Comparison of ENCODE assay signal across 24 cellular contexts in genomic region chr17:72402727-72403210, GRCh38.
A peak's percentile ranks its signal among the peaks of the same experiment; 100 is the strongest.
DNase-seq lines count a peak whose midpoint lies in the region; ATAC-seq, FAIRE-seq and TF ChIP-seq lines count a peak whose summit lies in the region.
"Had no signal": no experiment of that assay in that cellular context is flagged by ENCODE, and none has a peak within 500 bp of the region (broad histone marks: within the 10 kb centered on the region; RNA-seq: fewer than 3 reads in every experiment).

No MANE protein-coding gene starts in this region.

- peak overlapping the region; percentile 20 for H3K27ac ChIP-seq in Panc1 (ENCODE audit: low read length)
- peak overlapping the region; percentile 90 for H3K27ac ChIP-seq in hepatocyte
- H3K27ac ChIP-seq: BLaER1 had no signal

- no peak overlapping the region for H2AFZ ChIP-seq in hepatocyte

- peaks cover 75% of the 10 kb centered on the region for H3K36me3 Mint-ChIP-seq in Calu3 (ENCODE audit: insufficient read depth, unreplicated experiment)
- H3K36me3 Mint-ChIP-seq: CD14-positive monocyte; CD4-positive, alpha-beta memory T cell; CD4-positive, CD25-positive, alpha-beta regulatory T cell; CD8-positive, alpha-beta memory T cell had no signal

- H3K4me3 ChIP-seq in Panc1 (ENCODE audit: low read depth in 2 of 2, low read length in 2 of 2) (no peak overlapping the region), hepatocyte (no peak overlapping the region)
- H3K4me3 ChIP-seq: BLaER1 had no signal

- BruUV-seq in Calu3 (replicated peaks; lab: Mats Ljungman, UMichigan) (no TSS peak), Panc1 (replicated peaks; lab: Mats Ljungman, UMichigan) (no TSS peak)

- H3K9me3 ChIP-seq in Panc1 (ENCODE audit: control insufficient read depth, insufficient read depth, low read depth, low read length): no peaks in the 10 kb centered on the region
- no peaks in the 10 kb centered on the region for H3K9me3 ChIP-seq in hepatocyte (ENCODE audit: low read depth)
- H3K9me3 ChIP-seq: BE2C, BLaER1 had no signal

- FAIRE-seq in HTR-8/SVneo (lab: Jason Lieb, UNC): peak; percentile 20
- FAIRE-seq: A204.1, D721Med, G401.6, GM12891, GM19239 had no signal

- DNase-seq in Calu3 (no peak), HTR-8/SVneo (ENCODE audit: insufficient read length, low spot score) (no peak), Panc1 (ENCODE audit: low read depth, low spot score) (no peak), hepatocyte (ENCODE audit: low spot score) (no peak), midbrain (lab: John Stamatoyannopoulos, UW) (no peak)
- DNase-seq: 8988T; ACHN; BE2C; C1 segment of cervical spinal cord; CD4-positive, alpha-beta memory T cell; CD4-positive, CD25-positive, alpha-beta regulatory T cell; CD8-positive, alpha-beta memory T cell; COR-L47; DMS79 treated with DMSO at 0.1 percent for 48 hours; GF-D8 had no signal

- intact Hi-C loops in Calu3 (cut with micrococcal nuclease; ENCODE audit: unreplicated experiment): no loop called here
- intact Hi-C loops in Panc1 (cut with micrococcal nuclease; ENCODE audit: unreplicated experiment): no loop called here

- H3K4me2 ChIP-seq in hepatocyte: peak overlapping the region; percentile 44
- H3K4me2 ChIP-seq: BLaER1 had no signal

- no peak for TF ChIP-seq CTCF in Calu3 (IDR thresholded peaks at IDR 0.05; ENCODE audit: unreplicated experiment)
- TF ChIP-seq CTCF in Panc1 (IDR thresholded peaks at IDR 0.05): no peak
- TF ChIP-seq CTCF in hepatocyte (IDR thresholded peaks at IDR 0.05; ENCODE audit: poor library complexity): no peak

- H3K27me3 ChIP-seq in Panc1 (ENCODE audit: control insufficient read depth, insufficient read depth, low read length): no peaks in the 10 kb centered on the region
- no peaks in the 10 kb centered on the region for H3K27me3 ChIP-seq in hepatocyte
- H3K27me3 ChIP-seq: BE2C, BLaER1 had no signal

- H3K9me2 ChIP-seq in hepatocyte (replicated peaks; ENCODE audit: insufficient read depth): no peaks in the 10 kb centered on the region

- peak overlapping the region; percentile 88 for H3K27ac Mint-ChIP-seq in Calu3 (ENCODE audit: unreplicated experiment)
- H3K27ac Mint-ChIP-seq: CD14-positive monocyte; CD4-positive, alpha-beta memory T cell; CD4-positive, CD25-positive, alpha-beta regulatory T cell; CD8-positive, alpha-beta memory T cell had no signal

- H3K9me3 Mint-ChIP-seq in Calu3 (ENCODE audit: low read depth, unreplicated experiment): peaks cover 2% of the 10 kb centered on the region

- H3K4me3 Mint-ChIP-seq in Calu3 (ENCODE audit: low read depth, unreplicated experiment): no peak overlapping the region
- H3K4me3 Mint-ChIP-seq: CD14-positive monocyte; CD4-positive, alpha-beta memory T cell; CD4-positive, CD25-positive, alpha-beta regulatory T cell; CD8-positive, alpha-beta memory T cell had no signal

- H3K4me1 Mint-ChIP-seq in Calu3 (ENCODE audit: low read depth, unreplicated experiment): peaks cover 79% of the 10 kb centered on the region
- H3K4me1 Mint-ChIP-seq: CD14-positive monocyte; CD4-positive, alpha-beta memory T cell; CD4-positive, CD25-positive, alpha-beta regulatory T cell; CD8-positive, alpha-beta memory T cell had no signal

- H3K36me3 ChIP-seq in Panc1 (ENCODE audit: control insufficient read depth, insufficient read depth, low read length): peaks cover 7% of the 10 kb centered on the region; the same call in 1 of the 2 replicates
- no peaks in the 10 kb centered on the region for H3K36me3 ChIP-seq in hepatocyte (replicated peaks; ENCODE audit: insufficient read depth, low read depth)
- H3K36me3 ChIP-seq: BE2C, BLaER1 had no signal

- in situ Hi-C loops in Panc1 (cut with HindIII; ENCODE audit: low pct_unique_long_range_greater_than_20kb, low sequenced_read_pairs): loop anchor here (25.0 kb wide), 1 partner anchor 265 kb away; no protein-coding TSS in a partner anchor

- H3K4me1 ChIP-seq in Panc1 (ENCODE audit: control insufficient read depth, insufficient read depth, low read length): peaks cover 59% of the 10 kb centered on the region
- peaks cover 57% of the 10 kb centered on the region for H3K4me1 ChIP-seq in hepatocyte (ENCODE audit: insufficient read depth)

- H4K20me1 ChIP-seq in hepatocyte (ENCODE audit: insufficient read depth, poor library complexity, severe bottlenecking): no peaks in the 10 kb centered on the region
- H4K20me1 ChIP-seq: BLaER1 had no signal

- POLR2A ChIA-PET in Panc1 (lab: Charles Lee): interaction anchor here (0.6 kb wide), 1 partner anchor 136 kb away, joined by 4 read pairs; no protein-coding TSS in a partner anchor

- 86% methylated on average over 5 of the region's 5 CpGs for WGBS in hepatocyte (ENCODE audit: low lambda C conversion rate, missing lambda C conversion rate)

- H3K79me2 ChIP-seq in hepatocyte: peaks cover 3% of the 10 kb centered on the region

- ATAC-seq in Panc1: no peak
- ATAC-seq in HG03521 (IDR thresholded peaks at IDR 0.05; ENCODE audit: unreplicated experiment): no peak
- ATAC-seq in activated CD4-positive, CD25-positive, alpha-beta regulatory T cell treated with anti-CD3 and anti-CD28 coated beads, Interleukin-2, amount 50 U/mL, for 24 hours: no peak

- CTCF ChIA-PET in Calu3 (lab: Charles Lee): no interaction called here
- CTCF ChIA-PET in Panc1 (lab: Charles Lee): no interaction called here

- no peaks in the 10 kb centered on the region for H3K27me3 Mint-ChIP-seq in Calu3 (ENCODE audit: unreplicated experiment)
- H3K27me3 Mint-ChIP-seq: CD4-positive, CD25-positive, alpha-beta regulatory T cell had no signal
